ENCODE assay signal across 27 cellular contexts in genomic region chr6:51932956-51933355, GRCh38.
"Had no signal": no experiment of that assay in that cellular context is flagged by ENCODE, and none has a peak within 500 bp of the region (broad histone marks: within the 10 kb centered on the region; RNA-seq: fewer than 3 reads in every experiment).

No MANE protein-coding gene starts in this region.

- H3K9ac ChIP-seq: SK-N-SH had no signal

- H3K4me2 ChIP-seq: SK-N-SH had no signal

- H3K4me3 ChIP-seq: Peyer's patch, SJSA1 had no signal

- DNase-seq: Karpas-422, MM.1S, MV-4-11, NCI-H1092, NCI-H1105, NCI-H1417 treated with DMSO at 0.1 percent for 48 hours, NCI-H1436 treated with DMSO at 0.1 percent for 48 hours, NCI-H1694 treated with DMSO at 0.1 percent for 48 hours, NCI-H187 treated with DMSO at 0.1 percent for 48 hours, NCI-H2029, NCI-H2081, NCI-H2171 treated with DMSO at 0.1 percent for 48 hours, NCI-H2227 treated with DMSO at 0.1 percent for 48 hours, NCI-H345, NCI-H446, NCI-H510A treated with DMSO at 0.1 percent for 48 hours, NCI-H524 treated with DMSO at 0.1 percent for 48 hours, NCI-H748 treated with DMSO at 0.1 percent for 48 hours, NCI-H82, Peyer's patch, Right ventricle myocardium superior, RPMI8226, SHP77 treated with DMSO at 0.1 percent for 48 hours, SK-N-SH, SW 1271, T-helper 1 cell had no signal

- H3K4me1 ChIP-seq: Peyer's patch, SJSA1 had no signal

- H3K36me3 ChIP-seq: Peyer's patch, SJSA1 had no signal

- H3K9me3 ChIP-seq: Peyer's patch, SJSA1, SK-N-SH had no signal

- H3K27me3 ChIP-seq: Peyer's patch had no signal

- H3K27ac ChIP-seq: Peyer's patch, SJSA1 had no signal

- H3K9me2 ChIP-seq: SK-N-SH had no signal
